ENCODE assay signal across 8 cellular contexts in genomic region chr1:154559496-154559950, GRCh38.
A peak's percentile ranks its signal among the peaks of the same experiment; 100 is the strongest.
DNase-seq lines count a peak whose midpoint lies in the region; ATAC-seq, FAIRE-seq and TF ChIP-seq lines count a peak whose summit lies in the region.

No MANE protein-coding gene starts in this region.

- TF ChIP-seq CTCF in coronary artery (IDR thresholded peaks at IDR 0.05) = peak; percentile 63

- H3K27ac ChIP-seq in coronary artery = peak overlapping the region; percentile 86 to 95
- peak overlapping the region; percentile 95 for H3K27ac ChIP-seq in layer of hippocampus (ENCODE audit: low read depth, low read length)

- H3K4me3 ChIP-seq in coronary artery = peak overlapping the region; percentile 98

- H3K27me3 ChIP-seq in layer of hippocampus (ENCODE audit: control insufficient read depth, insufficient read depth, low read length) = no peaks in the 10 kb centered on the region

- ATAC-seq in GM18517 (IDR thresholded peaks at IDR 0.05; ENCODE audit: unreplicated experiment) = peak; percentile 51
- ATAC-seq in HG03432 (IDR thresholded peaks at IDR 0.05; ENCODE audit: unreplicated experiment) = peak; percentile 39

- peak; percentile 41 for FAIRE-seq in A204.1 (lab: Jason Lieb, UNC)

- DNase-seq in NCI-H510A (lab: John Stamatoyannopoulos, UW) (peak; percentile 76), coronary artery (ENCODE audit: low spot score) (peak; percentile 90)
- peak; percentile 83 to 87 for DNase-seq in activated CD4-positive, alpha-beta T cell treated with anti-CD3 and anti-CD28 coated beads for 4 hours
- DNase-seq in stimulated activated CD4-positive, alpha-beta T cell treated with anti-CD3 and anti-CD28 coated beads, Interleukin-1b, Interleukin-23, amount 100 ng/mL, for 4 hours (ENCODE audit: low read depth in 2 of 2) = peak; percentile 58 to 78

Comparison
In these comparisons a context has a peak if more than half of its experiments do, and no peak if none do; other contexts are left out.
1. Peak in every context shown above with its lines: DNase-seq, ATAC-seq, H3K4me3 ChIP-seq and H3K27ac ChIP-seq.